In the genomic region with DNA sequence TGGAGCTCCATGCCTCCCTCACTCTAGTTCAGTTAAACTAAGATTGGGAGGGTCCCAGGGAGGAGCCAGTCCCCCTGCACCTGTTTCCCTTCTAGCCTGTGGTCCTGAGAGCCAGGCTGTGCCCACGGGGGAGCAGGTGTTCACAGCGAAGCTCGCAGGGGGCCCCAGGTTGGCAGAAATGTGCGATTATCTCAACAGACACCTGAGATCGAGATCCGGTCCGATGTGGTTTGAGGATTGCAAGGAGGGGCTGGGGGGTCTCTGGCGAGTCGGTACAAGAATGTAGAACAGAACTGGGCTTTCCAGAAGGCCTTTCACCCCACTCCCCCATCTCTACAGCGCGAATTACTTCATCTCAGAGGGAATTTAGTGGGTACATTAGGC, we compare ENCODE assay signal across 22 cellular contexts.
DNase-seq lines count a peak whose midpoint lies in the region; ATAC-seq and TF ChIP-seq lines count a peak whose summit lies in the region.
"Had no signal": no experiment of that assay in that cellular context is flagged by ENCODE, and none has a peak within 500 bp of the region (broad histone marks: within the 10 kb centered on the region; RNA-seq: fewer than 3 reads in every experiment).

No MANE protein-coding gene starts in this region.

- H2AFZ ChIP-seq in neural progenitor cell (replicated peaks): no peak overlapping the region

- DNase-seq in H7 (peak; percentile 45), NT2/D1 (ENCODE audit: low read depth, low spot score) (no peak), glutamatergic neuron (no peak), neural progenitor cell (ENCODE audit: low spot score) (no peak), NK-92 (lab: John Stamatoyannopoulos, UW; ENCODE audit: unreplicated experiment) (no peak), medulla oblongata (ENCODE audit: extremely low spot score) (no peak)
- DNase-seq: DMS53; GF-D8; NCI-H1694; NCI-H2081 treated with DMSO at 0.1 percent for 48 hours; NCI-H2171 treated with DMSO at 0.1 percent for 48 hours; NCI-H69; NK-92 treated with Interleukin-12 subunit alpha and Interleukin-12 subunit beta, amount 100 ng/mL, for 24 hours; Peyer's patch; SJCRH30 had no signal

- H3K9me3 ChIP-seq in NT2/D1 (ENCODE audit: insufficient read depth, low read length) (no peaks in the 10 kb centered on the region), neural progenitor cell (ENCODE audit: low read depth) (no peaks in the 10 kb centered on the region)
- H3K9me3 ChIP-seq: A549, SJCRH30 had no signal

- H3K27me3 ChIP-seq in H7 (ENCODE audit: control insufficient read depth, insufficient read depth, low read length) (peaks cover 43% of the 10 kb centered on the region), NT2/D1 (ENCODE audit: insufficient read depth, insufficient read length) (peaks cover 61% of the 10 kb centered on the region), neural progenitor cell (peaks cover 86% of the 10 kb centered on the region)
- H3K27me3 ChIP-seq: Peyer's patch, SJCRH30 had no signal

- peaks cover 8% of the 10 kb centered on the region for H4K20me1 ChIP-seq in neural progenitor cell (ENCODE audit: low read depth)

- H3K4me1 ChIP-seq in NT2/D1 (ENCODE audit: insufficient read depth, insufficient read length): no peaks in the 10 kb centered on the region
- peaks cover 14% of the 10 kb centered on the region for H3K4me1 ChIP-seq in neural progenitor cell
- H3K4me1 ChIP-seq: A549, Peyer's patch, SJCRH30 had no signal

- H3K4me3 Mint-ChIP-seq in glutamatergic neuron (ENCODE audit: unreplicated experiment) (peak overlapping the region; percentile 30), neural progenitor cell (peak overlapping the region; percentile 74)
- H3K4me3 Mint-ChIP-seq: B cell, IgD-negative memory B cell had no signal

- no peaks in the 10 kb centered on the region for H3K4me1 Mint-ChIP-seq in glutamatergic neuron (ENCODE audit: low read depth, unreplicated experiment)
- H3K4me1 Mint-ChIP-seq in neural progenitor cell: peaks cover 10% of the 10 kb centered on the region
- H3K4me1 Mint-ChIP-seq: B cell, CD14-positive monocyte, IgD-negative memory B cell had no signal

- H3K36me3 ChIP-seq in H7 (replicated peaks; ENCODE audit: control insufficient read depth, insufficient read depth, low read length) (no peaks in the 10 kb centered on the region), NT2/D1 (ENCODE audit: insufficient read depth, insufficient read length, low read length) (no peaks in the 10 kb centered on the region), neural progenitor cell (no peaks in the 10 kb centered on the region)
- H3K36me3 ChIP-seq: Peyer's patch, SJCRH30 had no signal

- H3K9ac ChIP-seq in NT2/D1 (ENCODE audit: insufficient read length, low read depth) (no peak overlapping the region), neural progenitor cell (no peak overlapping the region)

- H3K27me3 Mint-ChIP-seq in glutamatergic neuron (ENCODE audit: unreplicated experiment) (peaks cover 8% of the 10 kb centered on the region), neural progenitor cell (ENCODE audit: insufficient read depth, low read depth) (peaks cover 62% of the 10 kb centered on the region)

- H3K79me2 ChIP-seq in neural progenitor cell (ENCODE audit: low read depth): no peaks in the 10 kb centered on the region

- H3F3A ChIP-seq in neural progenitor cell (ENCODE audit: low read depth): no peaks in the 10 kb centered on the region

- H3K9me3 Mint-ChIP-seq in glutamatergic neuron (ENCODE audit: unreplicated experiment): peaks cover 13% of the 10 kb centered on the region
- H3K9me3 Mint-ChIP-seq in neural progenitor cell: peaks cover 21% of the 10 kb centered on the region

- ATAC-seq in GM19463 (IDR thresholded peaks at IDR 0.05; ENCODE audit: unreplicated experiment) (no peak), SK-N-SH treated with all-trans-retinoic acid at 6 μM for 48 hours (no peak)
- ATAC-seq: A549 had no signal

- peak overlapping the region; percentile 87 for H3K4me2 ChIP-seq in neural progenitor cell
- H3K4me2 ChIP-seq: A549 had no signal

- H3K27ac ChIP-seq in neural progenitor cell: no peak overlapping the region
- H3K27ac ChIP-seq: A549, HL-60, Peyer's patch, SJCRH30 had no signal

- H3K27ac Mint-ChIP-seq in glutamatergic neuron (ENCODE audit: unreplicated experiment) (no peak overlapping the region), neural progenitor cell (no peak overlapping the region)
- H3K27ac Mint-ChIP-seq: B cell, CD14-positive monocyte, IgD-negative memory B cell had no signal

- TF ChIP-seq CTCF in glutamatergic neuron (IDR thresholded peaks at IDR 0.05; ENCODE audit: partially characterized antibody, unreplicated experiment) (no peak), neural progenitor cell (IDR thresholded peaks at IDR 0.05) (no peak)

- H3K4me3 ChIP-seq in H7 (ENCODE audit: insufficient read depth, low read depth, low read length) (peak overlapping the region; percentile 36; the same call in 1 of the 2 replicates), NT2/D1 (ENCODE audit: insufficient read length, low read depth) (peak overlapping the region; percentile 48), neural progenitor cell (peak overlapping the region; percentile 52)
- H3K4me3 ChIP-seq: A549, Peyer's patch, SJCRH30 had no signal

- H3K36me3 Mint-ChIP-seq in glutamatergic neuron (ENCODE audit: unreplicated experiment) (peaks cover 16% of the 10 kb centered on the region), neural progenitor cell (peaks cover 2% of the 10 kb centered on the region)
- H3K36me3 Mint-ChIP-seq: CD14-positive monocyte had no signal

TF ChIP-seq in SK-N-SH treated with all-trans-retinoic acid at 6 μM for 48 hours, 23 proteins besides CTCF, POLR2A, EP300 and RAD21:
- TF ChIP-seq, protein P1, sequence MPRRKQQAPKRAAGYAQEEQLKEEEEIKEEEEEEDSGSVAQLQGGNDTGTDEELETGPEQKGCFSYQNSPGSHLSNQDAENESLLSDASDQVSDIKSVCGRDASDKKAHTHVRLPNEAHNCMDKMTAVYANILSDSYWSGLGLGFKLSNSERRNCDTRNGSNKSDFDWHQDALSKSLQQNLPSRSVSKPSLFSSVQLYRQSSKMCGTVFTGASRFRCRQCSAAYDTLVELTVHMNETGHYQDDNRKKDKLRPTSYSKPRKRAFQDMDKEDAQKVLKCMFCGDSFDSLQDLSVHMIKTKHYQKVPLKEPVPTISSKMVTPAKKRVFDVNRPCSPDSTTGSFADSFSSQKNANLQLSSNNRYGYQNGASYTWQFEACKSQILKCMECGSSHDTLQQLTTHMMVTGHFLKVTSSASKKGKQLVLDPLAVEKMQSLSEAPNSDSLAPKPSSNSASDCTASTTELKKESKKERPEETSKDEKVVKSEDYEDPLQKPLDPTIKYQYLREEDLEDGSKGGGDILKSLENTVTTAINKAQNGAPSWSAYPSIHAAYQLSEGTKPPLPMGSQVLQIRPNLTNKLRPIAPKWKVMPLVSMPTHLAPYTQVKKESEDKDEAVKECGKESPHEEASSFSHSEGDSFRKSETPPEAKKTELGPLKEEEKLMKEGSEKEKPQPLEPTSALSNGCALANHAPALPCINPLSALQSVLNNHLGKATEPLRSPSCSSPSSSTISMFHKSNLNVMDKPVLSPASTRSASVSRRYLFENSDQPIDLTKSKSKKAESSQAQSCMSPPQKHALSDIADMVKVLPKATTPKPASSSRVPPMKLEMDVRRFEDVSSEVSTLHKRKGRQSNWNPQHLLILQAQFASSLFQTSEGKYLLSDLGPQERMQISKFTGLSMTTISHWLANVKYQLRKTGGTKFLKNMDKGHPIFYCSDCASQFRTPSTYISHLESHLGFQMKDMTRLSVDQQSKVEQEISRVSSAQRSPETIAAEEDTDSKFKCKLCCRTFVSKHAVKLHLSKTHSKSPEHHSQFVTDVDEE (CRISPR knock-in tag; IDR thresholded peaks at IDR 0.05): no peak
- TF ChIP-seq ZFP3 (CRISPR knock-in tag; IDR thresholded peaks at IDR 0.05) (no peak), BACH2 (CRISPR knock-in tag; IDR thresholded peaks at IDR 0.05; ENCODE audit: borderline replicate concordance) (no peak)
